1 cellular context compared by ENCODE assay signal in the genomic region with DNA sequence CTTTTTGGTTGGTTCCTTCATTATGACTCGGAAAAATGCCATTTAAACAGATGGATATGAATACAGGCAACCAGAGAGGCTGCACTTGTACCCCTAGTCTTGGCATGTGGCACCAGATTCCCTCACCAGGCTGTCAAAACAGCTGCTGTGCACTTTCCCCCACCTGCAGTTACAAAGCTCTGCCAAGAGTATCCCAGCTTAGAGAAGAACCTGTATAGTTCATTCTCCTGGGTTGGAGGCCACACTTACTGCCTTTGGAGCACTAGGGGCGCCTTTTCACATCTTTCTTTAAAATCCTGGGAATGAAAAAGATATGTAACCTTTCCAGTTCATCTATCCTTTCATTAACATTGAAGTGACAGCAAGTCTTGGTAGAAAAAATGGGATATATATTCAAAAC.
TF ChIP-seq lines count a peak whose summit lies in the region.

No MANE protein-coding gene starts in this region.

TF ChIP-seq in GM23338, 12 proteins besides CTCF, POLR2A, EP300 and RAD21 (continued from another document):
- TF ChIP-seq, protein P1, sequence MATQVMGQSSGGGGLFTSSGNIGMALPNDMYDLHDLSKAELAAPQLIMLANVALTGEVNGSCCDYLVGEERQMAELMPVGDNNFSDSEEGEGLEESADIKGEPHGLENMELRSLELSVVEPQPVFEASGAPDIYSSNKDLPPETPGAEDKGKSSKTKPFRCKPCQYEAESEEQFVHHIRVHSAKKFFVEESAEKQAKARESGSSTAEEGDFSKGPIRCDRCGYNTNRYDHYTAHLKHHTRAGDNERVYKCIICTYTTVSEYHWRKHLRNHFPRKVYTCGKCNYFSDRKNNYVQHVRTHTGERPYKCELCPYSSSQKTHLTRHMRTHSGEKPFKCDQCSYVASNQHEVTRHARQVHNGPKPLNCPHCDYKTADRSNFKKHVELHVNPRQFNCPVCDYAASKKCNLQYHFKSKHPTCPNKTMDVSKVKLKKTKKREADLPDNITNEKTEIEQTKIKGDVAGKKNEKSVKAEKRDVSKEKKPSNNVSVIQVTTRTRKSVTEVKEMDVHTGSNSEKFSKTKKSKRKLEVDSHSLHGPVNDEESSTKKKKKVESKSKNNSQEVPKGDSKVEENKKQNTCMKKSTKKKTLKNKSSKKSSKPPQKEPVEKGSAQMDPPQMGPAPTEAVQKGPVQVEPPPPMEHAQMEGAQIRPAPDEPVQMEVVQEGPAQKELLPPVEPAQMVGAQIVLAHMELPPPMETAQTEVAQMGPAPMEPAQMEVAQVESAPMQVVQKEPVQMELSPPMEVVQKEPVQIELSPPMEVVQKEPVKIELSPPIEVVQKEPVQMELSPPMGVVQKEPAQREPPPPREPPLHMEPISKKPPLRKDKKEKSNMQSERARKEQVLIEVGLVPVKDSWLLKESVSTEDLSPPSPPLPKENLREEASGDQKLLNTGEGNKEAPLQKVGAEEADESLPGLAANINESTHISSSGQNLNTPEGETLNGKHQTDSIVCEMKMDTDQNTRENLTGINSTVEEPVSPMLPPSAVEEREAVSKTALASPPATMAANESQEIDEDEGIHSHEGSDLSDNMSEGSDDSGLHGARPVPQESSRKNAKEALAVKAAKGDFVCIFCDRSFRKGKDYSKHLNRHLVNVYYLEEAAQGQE (IDR thresholded peaks at IDR 0.05; ENCODE audit: unreplicated experiment), result no peak
- TF ChIP-seq, protein P2, sequence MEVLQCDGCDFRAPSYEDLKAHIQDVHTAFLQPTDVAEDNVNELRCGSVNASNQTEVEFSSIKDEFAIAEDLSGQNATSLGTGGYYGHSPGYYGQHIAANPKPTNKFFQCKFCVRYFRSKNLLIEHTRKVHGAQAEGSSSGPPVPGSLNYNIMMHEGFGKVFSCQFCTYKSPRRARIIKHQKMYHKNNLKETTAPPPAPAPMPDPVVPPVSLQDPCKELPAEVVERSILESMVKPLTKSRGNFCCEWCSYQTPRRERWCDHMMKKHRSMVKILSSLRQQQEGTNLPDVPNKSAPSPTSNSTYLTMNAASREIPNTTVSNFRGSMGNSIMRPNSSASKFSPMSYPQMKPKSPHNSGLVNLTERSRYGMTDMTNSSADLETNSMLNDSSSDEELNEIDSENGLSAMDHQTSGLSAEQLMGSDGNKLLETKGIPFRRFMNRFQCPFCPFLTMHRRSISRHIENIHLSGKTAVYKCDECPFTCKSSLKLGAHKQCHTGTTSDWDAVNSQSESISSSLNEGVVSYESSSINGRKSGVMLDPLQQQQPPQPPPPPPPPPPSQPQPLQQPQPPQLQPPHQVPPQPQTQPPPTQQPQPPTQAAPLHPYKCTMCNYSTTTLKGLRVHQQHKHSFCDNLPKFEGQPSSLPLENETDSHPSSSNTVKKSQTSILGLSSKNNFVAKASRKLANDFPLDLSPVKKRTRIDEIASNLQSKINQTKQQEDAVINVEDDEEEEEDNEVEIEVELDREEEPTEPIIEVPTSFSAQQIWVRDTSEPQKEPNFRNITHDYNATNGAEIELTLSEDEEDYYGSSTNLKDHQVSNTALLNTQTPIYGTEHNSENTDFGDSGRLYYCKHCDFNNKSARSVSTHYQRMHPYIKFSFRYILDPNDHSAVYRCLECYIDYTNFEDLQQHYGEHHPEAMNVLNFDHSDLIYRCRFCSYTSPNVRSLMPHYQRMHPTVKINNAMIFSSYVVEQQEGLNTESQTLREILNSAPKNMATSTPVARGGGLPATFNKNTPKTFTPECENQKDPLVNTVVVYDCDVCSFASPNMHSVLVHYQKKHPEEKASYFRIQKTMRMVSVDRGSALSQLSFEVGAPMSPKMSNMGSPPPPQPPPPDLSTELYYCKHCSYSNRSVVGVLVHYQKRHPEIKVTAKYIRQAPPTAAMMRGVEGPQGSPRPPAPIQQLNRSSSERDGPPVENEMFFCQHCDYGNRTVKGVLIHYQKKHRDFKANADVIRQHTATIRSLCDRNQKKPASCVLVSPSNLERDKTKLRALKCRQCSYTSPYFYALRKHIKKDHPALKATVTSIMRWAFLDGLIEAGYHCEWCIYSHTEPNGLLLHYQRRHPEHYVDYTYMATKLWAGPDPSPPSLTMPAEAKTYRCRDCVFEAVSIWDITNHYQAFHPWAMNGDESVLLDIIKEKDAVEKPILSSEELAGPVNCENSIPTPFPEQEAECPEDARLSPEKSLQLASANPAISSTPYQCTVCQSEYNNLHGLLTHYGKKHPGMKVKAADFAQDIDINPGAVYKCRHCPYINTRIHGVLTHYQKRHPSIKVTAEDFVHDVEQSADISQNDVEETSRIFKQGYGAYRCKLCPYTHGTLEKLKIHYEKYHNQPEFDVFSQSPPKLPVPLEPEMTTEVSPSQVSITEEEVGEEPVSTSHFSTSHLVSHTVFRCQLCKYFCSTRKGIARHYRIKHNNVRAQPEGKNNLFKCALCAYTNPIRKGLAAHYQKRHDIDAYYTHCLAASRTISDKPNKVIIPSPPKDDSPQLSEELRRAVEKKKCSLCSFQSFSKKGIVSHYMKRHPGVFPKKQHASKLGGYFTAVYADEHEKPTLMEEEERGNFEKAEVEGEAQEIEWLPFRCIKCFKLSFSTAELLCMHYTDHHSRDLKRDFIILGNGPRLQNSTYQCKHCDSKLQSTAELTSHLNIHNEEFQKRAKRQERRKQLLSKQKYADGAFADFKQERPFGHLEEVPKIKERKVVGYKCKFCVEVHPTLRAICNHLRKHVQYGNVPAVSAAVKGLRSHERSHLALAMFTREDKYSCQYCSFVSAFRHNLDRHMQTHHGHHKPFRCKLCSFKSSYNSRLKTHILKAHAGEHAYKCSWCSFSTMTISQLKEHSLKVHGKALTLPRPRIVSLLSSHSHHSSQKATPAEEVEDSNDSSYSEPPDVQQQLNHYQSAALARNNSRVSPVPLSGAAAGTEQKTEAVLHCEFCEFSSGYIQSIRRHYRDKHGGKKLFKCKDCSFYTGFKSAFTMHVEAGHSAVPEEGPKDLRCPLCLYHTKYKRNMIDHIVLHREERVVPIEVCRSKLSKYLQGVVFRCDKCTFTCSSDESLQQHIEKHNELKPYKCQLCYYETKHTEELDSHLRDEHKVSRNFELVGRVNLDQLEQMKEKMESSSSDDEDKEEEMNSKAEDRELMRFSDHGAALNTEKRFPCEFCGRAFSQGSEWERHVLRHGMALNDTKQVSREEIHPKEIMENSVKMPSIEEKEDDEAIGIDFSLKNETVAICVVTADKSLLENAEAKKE (CRISPR knock-in tag; IDR thresholded peaks at IDR 0.05), result 0 out of 2 replicates have a peak, but pooled peaks have one; percentile 17
- TF ChIP-seq JUNB (IDR thresholded peaks at IDR 0.05; ENCODE audit: unreplicated experiment) (no peak), CREB1 (CRISPR knock-in tag; IDR thresholded peaks at IDR 0.05; ENCODE audit: low read depth) (no peak)
